In genomic region chr5:142432369-142432863, GRCh38 we compare ENCODE assay signal across 7 cellular contexts.
DNase-seq lines count a peak whose midpoint lies in the region; ATAC-seq and TF ChIP-seq lines count a peak whose summit lies in the region.

No MANE protein-coding gene starts in this region.

- H3K79me2 ChIP-seq in parathyroid adenoma = no peaks in the 10 kb centered on the region

- H3K4me2 ChIP-seq in parathyroid adenoma (ENCODE audit: low read length) = no peak overlapping the region

- no peak overlapping the region for H3K4me3 ChIP-seq in parathyroid adenoma (ENCODE audit: low read depth, low read length)

- no peaks in the 10 kb centered on the region for H3K27me3 ChIP-seq in parathyroid adenoma (ENCODE audit: control insufficient read depth, insufficient read depth, low read length)

- no peaks in the 10 kb centered on the region for H3K36me3 ChIP-seq in parathyroid adenoma (ENCODE audit: control insufficient read depth, insufficient read depth, low read length)

- H2AFZ ChIP-seq in parathyroid adenoma = peak overlapping the region; percentile 82

- peak; percentile 59 for ATAC-seq in GM19452 (IDR thresholded peaks at IDR 0.05; ENCODE audit: unreplicated experiment)
- peak; percentile 50 for ATAC-seq in HG03378 (IDR thresholded peaks at IDR 0.05; ENCODE audit: unreplicated experiment)

- TF ChIP-seq CTCF in parathyroid adenoma (IDR thresholded peaks at IDR 0.05) = no peak

- peaks cover 22% of the 10 kb centered on the region for H3K4me1 ChIP-seq in parathyroid adenoma

- DNase-seq in activated T-cell treated with anti-CD3 and anti-CD28 coated beads, Interleukin-2, amount 50 U/mL, for 1 hour = peak; percentile 47
- no peak for DNase-seq in inferior parietal cortex (ENCODE audit: extremely low spot score)
- DNase-seq in NCI-H526 (lab: John Stamatoyannopoulos, UW) = no peak
- no peak for DNase-seq in NCI-H524 treated with DMSO at 0.1 percent for 48 hours (lab: John Stamatoyannopoulos, UW)

- H3K9ac ChIP-seq in parathyroid adenoma = no peak overlapping the region

- no peaks in the 10 kb centered on the region for H3K9me3 ChIP-seq in parathyroid adenoma (ENCODE audit: control insufficient read depth, low read length)

- peak overlapping the region; percentile 51 for H3K27ac ChIP-seq in parathyroid adenoma
